ENCODE assay signal across 21 cellular contexts in the genomic region with DNA sequence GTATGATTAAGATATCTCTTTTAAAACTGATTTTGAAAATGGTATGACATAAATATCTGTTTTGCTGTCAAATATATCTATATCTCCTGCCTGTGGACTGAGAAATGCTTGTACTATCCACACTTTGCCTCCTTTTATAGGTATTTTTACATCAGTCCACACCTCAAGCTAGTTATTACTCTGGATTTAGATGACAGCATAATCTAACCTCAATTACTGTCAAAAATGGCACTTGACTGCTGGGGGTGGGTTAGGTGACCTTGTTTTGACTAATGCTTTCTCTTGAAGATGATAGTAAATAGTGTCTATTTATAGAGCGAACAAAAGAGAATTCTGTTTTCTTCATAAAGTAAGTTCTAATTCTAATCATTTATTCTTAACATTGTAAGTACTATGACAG. TPM values are rescaled to one million over a fixed set of nuclear protein-coding genes. Genes with fewer than 3 reads are reported as not detected.
DNase-seq lines count a peak whose midpoint lies in the region; FAIRE-seq and TF ChIP-seq lines count a peak whose summit lies in the region.
"Had no signal": no experiment of that assay in that cellular context is flagged by ENCODE, and none has a peak within 500 bp of the region (broad histone marks: within the 10 kb centered on the region; RNA-seq: fewer than 3 reads in every experiment).

No MANE protein-coding gene starts in this region.

- H3K4me1 Mint-ChIP-seq in Calu3 (ENCODE audit: low read depth, unreplicated experiment) (peaks cover 33% of the 10 kb centered on the region), neural crest cell (peaks cover 75% of the 10 kb centered on the region), endothelial cell (ENCODE audit: unreplicated experiment) (peaks cover 33% of the 10 kb centered on the region)
- H3K4me1 Mint-ChIP-seq: CD14-positive monocyte had no signal

- in situ Hi-C loops in GM13976 (cut with MboI; ENCODE audit: low sequenced_read_pairs, unreplicated experiment): no loop called here

- intact Hi-C loops in Calu3 (cut with micrococcal nuclease; ENCODE audit: unreplicated experiment): loop anchor here (2.0 to 10.0 kb wide), 4 partner anchors 167 to 1273 kb away; no protein-coding TSS in a partner anchor

- CTCF ChIA-PET in Calu3 (lab: Charles Lee): no interaction called here

- H3K9me3 Mint-ChIP-seq in Calu3 (ENCODE audit: low read depth, unreplicated experiment) (no peaks in the 10 kb centered on the region), neural crest cell (no peaks in the 10 kb centered on the region), endothelial cell (ENCODE audit: unreplicated experiment) (no peaks in the 10 kb centered on the region)
- H3K9me3 Mint-ChIP-seq: CD14-positive monocyte, HFFc6 had no signal

- no peaks in the 10 kb centered on the region for H3K27me3 Mint-ChIP-seq in Calu3 (ENCODE audit: unreplicated experiment)
- H3K27me3 Mint-ChIP-seq in neural crest cell (ENCODE audit: low read depth): no peaks in the 10 kb centered on the region
- no peaks in the 10 kb centered on the region for H3K27me3 Mint-ChIP-seq in endothelial cell (ENCODE audit: unreplicated experiment)

- TF ChIP-seq CTCF in Calu3 (IDR thresholded peaks at IDR 0.05; ENCODE audit: unreplicated experiment) (no peak), neural crest cell (conservative IDR thresholded peaks at IDR 0.05) (no peak), endothelial cell (IDR thresholded peaks at IDR 0.05; ENCODE audit: unreplicated experiment) (no peak), GM13976 (IDR thresholded peaks at IDR 0.05; ENCODE audit: borderline replicate concordance, control extremely low read depth, extremely low read depth, insufficient read depth, missing control alignments) (no peak)

- peaks cover 13% of the 10 kb centered on the region for H3K36me3 Mint-ChIP-seq in Calu3 (ENCODE audit: insufficient read depth, unreplicated experiment)
- no peaks in the 10 kb centered on the region for H3K36me3 Mint-ChIP-seq in neural crest cell (ENCODE audit: low read depth)
- H3K36me3 Mint-ChIP-seq in endothelial cell (ENCODE audit: low read depth, unreplicated experiment): no peaks in the 10 kb centered on the region
- H3K36me3 Mint-ChIP-seq: CD14-positive monocyte had no signal

- H3K27ac Mint-ChIP-seq in Calu3 (ENCODE audit: unreplicated experiment) (peak overlapping the region; percentile 42), neural crest cell (ENCODE audit: unreplicated experiment) (no peak overlapping the region), endothelial cell (ENCODE audit: unreplicated experiment) (no peak overlapping the region)
- H3K27ac Mint-ChIP-seq: CD14-positive monocyte, HFFc6 had no signal

- no TSS peak for BruUV-seq in Calu3 (replicated peaks; lab: Mats Ljungman, UMichigan)

- no peak overlapping the region for H3K4me3 Mint-ChIP-seq in Calu3 (ENCODE audit: low read depth, unreplicated experiment)
- peak overlapping the region; percentile 72 for H3K4me3 Mint-ChIP-seq in neural crest cell
- H3K4me3 Mint-ChIP-seq in endothelial cell (ENCODE audit: unreplicated experiment): no peak overlapping the region
- H3K4me3 Mint-ChIP-seq: CD14-positive monocyte, HFFc6 had no signal

- FAIRE-seq in RCC 7860 (lab: Jason Lieb, UNC): no peak
- FAIRE-seq: H1, K562 had no signal

- DNase-seq in NCI-H1417 (lab: John Stamatoyannopoulos, UW) (peak in 2 of 3 experiments; percentile 20 to 77), NCI-H1417 treated with DMSO at 0.1 percent for 48 hours (lab: John Stamatoyannopoulos, UW) (no peak), Calu3 (no peak), NCI-H2227 treated with DMSO at 0.1 percent for 48 hours (lab: John Stamatoyannopoulos, UW) (peak; percentile 35), neural crest cell (ENCODE audit: low read depth, low spot score) (no peak), RCC 7860 (ENCODE audit: low spot score) (no peak), endothelial cell (ENCODE audit: low spot score) (no peak), GM13976 (ENCODE audit: low spot score) (no peak)
- DNase-seq: 8988T, DMS79 treated with DMSO at 0.1 percent for 48 hours, HFFc6, NCI-H1092 treated with DMSO at 0.1 percent for 48 hours, NCI-H187 treated with DMSO at 0.1 percent for 48 hours, NCI-H2171, NCI-H510A, Right ventricle myocardium superior had no signal

RNA-seq across cellular contexts. Expression of gene ADGRL2, which starts 9.1 kb away (rescaled TPM):
- 58.8 and 72.3 TPM in 2 replicates for total RNA-seq in Calu3 (2022)
- total RNA-seq in neural crest cell: 168 and 170 TPM in 2 replicates
- 85.4 TPM for total RNA-seq in endothelial cell (ENCODE audit: unreplicated experiment)
- total RNA-seq: G401, OCI-LY7 had no signal

Comparison
In these comparisons a context has a peak if more than half of its experiments do, and no peak if none do; other contexts are left out.
1. DNase-seq: peak in NCI-H1417 (2 of 3) and NCI-H2227 treated with DMSO at 0.1 percent for 48 hours (single experiment); none in NCI-H1417 treated with DMSO at 0.1 percent for 48 hours (single experiment), Calu3 (single experiment), neural crest cell (single experiment), RCC 7860 (single experiment), endothelial cell (single experiment) and GM13976 (single experiment).